In the genomic region with DNA sequence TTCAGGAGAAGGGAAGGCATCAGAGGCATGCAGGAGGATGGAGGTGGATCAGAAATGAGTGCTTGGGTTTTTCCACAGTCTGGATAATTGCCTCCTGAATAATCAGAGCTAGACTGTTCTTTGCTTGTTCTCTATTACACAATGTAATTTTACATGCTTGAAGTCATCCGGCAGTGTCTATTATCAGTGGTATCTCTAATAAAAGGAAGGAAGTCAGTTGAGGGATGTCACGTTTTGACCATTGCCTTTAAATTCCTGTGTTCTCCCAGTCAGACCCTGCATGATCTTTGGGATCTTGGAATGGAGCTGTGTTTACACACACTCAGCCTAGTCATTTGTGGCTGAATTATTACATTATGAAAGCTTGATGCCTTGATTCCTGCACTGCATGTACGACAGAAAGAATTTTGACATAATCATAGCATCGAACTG, we compare ENCODE assay signal across 20 cellular contexts.
DNase-seq lines count a peak whose midpoint lies in the region; ATAC-seq and TF ChIP-seq lines count a peak whose summit lies in the region.
"Had no signal": no experiment of that assay in that cellular context is flagged by ENCODE, and none has a peak within 500 bp of the region (broad histone marks: within the 10 kb centered on the region; RNA-seq: fewer than 3 reads in every experiment).

No MANE protein-coding gene starts in this region.

- no peak overlapping the region for H3K27ac Mint-ChIP-seq in T-helper 17 cell
- H3K27ac Mint-ChIP-seq: brain; CD4-positive, CD25-positive, alpha-beta regulatory T cell; effector memory CD8-positive, alpha-beta T cell had no signal

- H3K79me2 ChIP-seq in osteoblast (ENCODE audit: insufficient read depth, low read length): no peaks in the 10 kb centered on the region

- H3K4me1 Mint-ChIP-seq in T-helper 17 cell: no peaks in the 10 kb centered on the region
- H3K4me1 Mint-ChIP-seq: CD4-positive, CD25-positive, alpha-beta regulatory T cell had no signal

- H3K4me1 ChIP-seq in osteoblast (ENCODE audit: insufficient read depth, low read length): peaks cover 28% of the 10 kb centered on the region
- H3K4me1 ChIP-seq: pancreas, suprapubic skin had no signal

- peak overlapping the region; percentile 8 for H2AFZ ChIP-seq in osteoblast (ENCODE audit: low read length)

- H3K4me3 Mint-ChIP-seq in T-helper 17 cell: no peak overlapping the region
- H3K4me3 Mint-ChIP-seq: brain; CD4-positive, CD25-positive, alpha-beta regulatory T cell; effector memory CD8-positive, alpha-beta T cell had no signal

- no peaks in the 10 kb centered on the region for H4K20me1 ChIP-seq in osteoblast (ENCODE audit: insufficient read depth, low read length)

- DNase-seq in AML-193 (lab: John Stamatoyannopoulos, UW) (peak; percentile 18 to 39), MG63 (peak; percentile 34), osteoblast (ENCODE audit: insufficient read length, low spot score, missing footprints) (peak; percentile 49), DMS 273 (lab: John Stamatoyannopoulos, UW; ENCODE audit: unreplicated experiment) (no peak), T-helper 17 cell (no peak)
- no peak for DNase-seq in stimulated activated CD4-positive, alpha-beta T cell treated with anti-CD3 and anti-CD28 coated beads, Interleukin-4, amount 100 ng/mL, for 4 hours
- DNase-seq: activated CD8-positive, alpha-beta memory T cell treated with anti-CD3 and anti-CD28 coated beads for 24 hours; activated gamma-delta T cell; CD4-positive, CD25-positive, alpha-beta regulatory T cell; effector memory CD8-positive, alpha-beta T cell; KBM-7; kidney; NCI-H1436 treated with DMSO at 0.1 percent for 48 hours; NCI-H345; pancreas had no signal

- no peaks in the 10 kb centered on the region for H3K36me3 Mint-ChIP-seq in T-helper 17 cell (ENCODE audit: low read depth)
- H3K36me3 Mint-ChIP-seq: brain; CD4-positive, CD25-positive, alpha-beta regulatory T cell had no signal

- peak overlapping the region; percentile 70 for H3K4me2 ChIP-seq in osteoblast (ENCODE audit: insufficient read depth, low read length)

- no peaks in the 10 kb centered on the region for H3K27me3 ChIP-seq in MG63
- no peaks in the 10 kb centered on the region for H3K27me3 ChIP-seq in osteoblast (ENCODE audit: insufficient read depth, low read length)
- H3K27me3 ChIP-seq: pancreas, suprapubic skin had no signal

- H3K36me3 ChIP-seq in MG63 (no peaks in the 10 kb centered on the region), osteoblast (ENCODE audit: insufficient read depth, low read length) (no peaks in the 10 kb centered on the region)
- H3K36me3 ChIP-seq: pancreas, suprapubic skin had no signal

- peaks cover 32% of the 10 kb centered on the region for H3K27me3 Mint-ChIP-seq in T-helper 17 cell
- H3K27me3 Mint-ChIP-seq: brain had no signal

- peak overlapping the region; percentile 30 for H3K27ac ChIP-seq in cingulate gyrus (ENCODE audit: low read depth, low read length)
- peak overlapping the region; percentile 62 for H3K27ac ChIP-seq in osteoblast (ENCODE audit: low read depth, low read length)
- H3K27ac ChIP-seq: pancreas, SK-N-MC, suprapubic skin had no signal

- H3K9me3 ChIP-seq in MG63: no peaks in the 10 kb centered on the region
- no peaks in the 10 kb centered on the region for H3K9me3 ChIP-seq in osteoblast (ENCODE audit: low read depth, low read length)
- no peaks in the 10 kb centered on the region for H3K9me3 ChIP-seq in T-helper 17 cell (ENCODE audit: control insufficient read depth, low read length, poor library complexity, severe bottlenecking)
- H3K9me3 ChIP-seq: pancreas, suprapubic skin had no signal

- H3K4me3 ChIP-seq in MG63 (peak overlapping the region; percentile 8; the same call in 1 of the 2 replicates), osteoblast (ENCODE audit: insufficient read depth, low read length) (no peak overlapping the region)
- H3K4me3 ChIP-seq: pancreas, SK-N-MC, suprapubic skin had no signal

- TF ChIP-seq CTCF in osteoblast (IDR thresholded peaks at IDR 0.05; ENCODE audit: extremely low read depth, low read depth, low read length): no peak

- ATAC-seq in HG03159 (IDR thresholded peaks at IDR 0.05; ENCODE audit: unreplicated experiment): no peak
- no peak for ATAC-seq in T-helper 17 cell
- ATAC-seq: effector memory CD8-positive, alpha-beta T cell had no signal

Comparison
In these comparisons a context has a peak if more than half of its experiments do, and no peak if none do; other contexts are left out.
1. DNase-seq: peak in AML-193 (2 of 2), MG63 (single experiment) and osteoblast (single experiment); none in stimulated activated CD4-positive, alpha-beta T cell treated with anti-CD3 and anti-CD28 coated beads, Interleukin-4, amount 100 ng/mL, for 4 hours (0 of 2), DMS 273 (single experiment) and T-helper 17 cell (0 of 3).